ENCODE assay signal across 8 cellular contexts in the genomic region with DNA sequence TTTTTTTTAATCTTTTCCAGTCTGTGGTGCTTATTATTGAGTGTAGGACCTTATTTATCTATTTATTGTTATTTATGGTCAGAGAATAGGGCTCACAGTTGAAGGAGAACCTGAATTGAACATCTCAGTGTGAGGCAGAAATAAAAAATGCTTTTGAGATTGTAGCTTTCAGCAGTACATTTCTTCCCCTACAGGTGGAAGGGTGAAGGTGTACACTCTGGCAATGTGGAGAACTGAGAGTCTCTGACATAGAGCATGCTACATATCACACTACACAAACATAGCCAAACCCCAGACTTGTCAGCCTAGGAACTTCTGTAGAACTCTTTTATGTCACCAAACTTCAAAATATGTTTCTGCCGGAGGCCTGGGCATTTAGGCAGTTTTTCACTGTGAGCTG.
A peak's percentile ranks its signal among the peaks of the same experiment; 100 is the strongest.
DNase-seq lines count a peak whose midpoint lies in the region; ATAC-seq and TF ChIP-seq lines count a peak whose summit lies in the region.

No MANE protein-coding gene starts in this region.

- no peaks in the 10 kb centered on the region for H3K27me3 ChIP-seq in AG04450 (ENCODE audit: control insufficient read depth, insufficient read depth, low read length)
- no peaks in the 10 kb centered on the region for H3K27me3 ChIP-seq in body of pancreas
- no peaks in the 10 kb centered on the region for H3K27me3 ChIP-seq in suprapubic skin

- H3K9me3 ChIP-seq in AG04450 (ENCODE audit: control insufficient read depth, insufficient read depth, low read length) (no peaks in the 10 kb centered on the region), body of pancreas (no peaks in the 10 kb centered on the region), suprapubic skin (no peaks in the 10 kb centered on the region)

- POLR2A ChIA-PET in AG04450 (lab: Yijun Ruan, JAX), result no interaction called here

- H3K4me1 ChIP-seq in body of pancreas, result no peaks in the 10 kb centered on the region
- H3K4me1 ChIP-seq in suprapubic skin, result no peaks in the 10 kb centered on the region

- TF ChIP-seq POLR2A in body of pancreas (IDR thresholded peaks at IDR 0.05) (no peak), suprapubic skin (IDR thresholded peaks at IDR 0.05) (no peak)

- no peaks in the 10 kb centered on the region for H3K36me3 ChIP-seq in body of pancreas (replicated peaks in 1 of 2; ENCODE audit: insufficient read depth in 1 of 2, low read depth in 2 of 2)
- no peaks in the 10 kb centered on the region for H3K36me3 ChIP-seq in suprapubic skin

- no peak for TF ChIP-seq EP300 in suprapubic skin (IDR thresholded peaks at IDR 0.05)

- 89 to 93% methylated on average over 1 of the region's 1 CpG for WGBS in body of pancreas, 2 donors
- WGBS in suprapubic skin, result 95% methylated on average over 1 of the region's 1 CpG

- no peak overlapping the region for H3K27ac ChIP-seq in AG04450 (ENCODE audit: low read depth, low read length)
- no peak overlapping the region for H3K27ac ChIP-seq in body of pancreas
- no peak overlapping the region for H3K27ac ChIP-seq in suprapubic skin

- H3K4me3 ChIP-seq in AG04450 (ENCODE audit: low read depth, low read length) (no peak overlapping the region), body of pancreas (no peak overlapping the region), suprapubic skin (no peak overlapping the region)

- ATAC-seq in GM18868 (IDR thresholded peaks at IDR 0.05; ENCODE audit: unreplicated experiment) (peak; percentile 94), HG03159 (IDR thresholded peaks at IDR 0.05; ENCODE audit: unreplicated experiment) (peak; percentile 92), body of pancreas (no peak)

- DNase-seq in AG04450 (ENCODE audit: low read depth, low spot score) (no peak), body of pancreas (no peak), HCEC 1CT (no peak), suprapubic skin (ENCODE audit: low spot score in 2 of 2) (no peak), GOT3 (lab: John Stamatoyannopoulos, UW) (no peak), posterior vena cava (ENCODE audit: low spot score) (no peak)

- CTCF ChIA-PET in AG04450 (lab: Charles Lee), result interaction anchor here (0.6 to 1.9 kb wide), 3 partner anchors 8 to 727 kb away, joined by 3 to 6 read pairs (median 4); no protein-coding TSS in a partner anchor

- peak; percentile 30 for TF ChIP-seq CTCF in AG04450 (IDR thresholded peaks at IDR 0.05; ENCODE audit: low read depth, low read length)
- peak in 4 of 7 experiments; percentile 11 to 32 (median 22) for TF ChIP-seq CTCF in body of pancreas (IDR thresholded peaks at IDR 0.05)
- peak in 1 of 2 donors; percentile 25 for TF ChIP-seq CTCF in suprapubic skin (IDR thresholded peaks at IDR 0.05)

- intact Hi-C loops in body of pancreas (cut with DNase I) (no loop called here), posterior vena cava (cut with DNase I) (no loop called here)
